In the genomic region with DNA sequence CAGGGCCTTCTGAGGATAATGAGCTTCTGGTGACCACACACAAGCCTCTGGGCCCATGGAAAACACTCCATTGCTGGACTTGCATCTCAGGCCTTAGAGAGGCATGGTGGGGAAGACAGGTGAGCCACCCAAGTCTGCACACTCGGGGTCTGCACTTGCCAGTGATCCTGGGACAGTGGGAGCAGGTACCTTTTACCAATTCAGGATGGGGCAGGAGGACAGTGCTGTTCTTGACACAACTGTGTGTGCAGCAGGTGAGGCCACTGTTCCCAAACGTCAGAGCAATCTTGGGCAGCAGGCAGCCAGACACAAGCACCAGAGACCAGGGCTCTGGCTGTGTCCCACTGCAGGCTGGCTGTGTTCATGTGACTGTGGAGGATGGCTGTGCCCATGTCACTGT, we compare ENCODE assay signal across 21 cellular contexts.
DNase-seq lines count a peak whose midpoint lies in the region; ATAC-seq, FAIRE-seq and TF ChIP-seq lines count a peak whose summit lies in the region.
"Had no signal": no experiment of that assay in that cellular context is flagged by ENCODE, and none has a peak within 500 bp of the region (broad histone marks: within the 10 kb centered on the region; RNA-seq: fewer than 3 reads in every experiment).

No MANE protein-coding gene starts in this region.

- H3K4me1 ChIP-seq in pancreas, result no peaks in the 10 kb centered on the region
- H3K4me1 ChIP-seq in aorta (ENCODE audit: control insufficient read depth in 1 of 2, insufficient read depth in 2 of 2, low read length in 2 of 2), result no peaks in the 10 kb centered on the region

- FAIRE-seq in pancreas (lab: Jason Lieb, UNC), result no peak
- FAIRE-seq: GM12891, GM18507, H1 had no signal

- TF ChIP-seq CTCF in pancreas (IDR thresholded peaks at IDR 0.05), result no peak

- H3K9me3 ChIP-seq in pancreas, result no peaks in the 10 kb centered on the region
- H3K9me3 ChIP-seq in aorta (ENCODE audit: control insufficient read depth, low read length), result no peaks in the 10 kb centered on the region

- ATAC-seq in Right ventricle myocardium superior (ENCODE audit: poor library complexity) (no peak), pancreas (no peak), aorta (ENCODE audit: low FRiP score) (no peak)
- ATAC-seq: PC-3 had no signal

- H3K4me3 ChIP-seq in pancreas, result no peak overlapping the region
- H3K4me3 ChIP-seq in aorta (ENCODE audit: low read length in 2 of 2), result no peak overlapping the region

- WGBS in pancreas, 2 donors, result 58 to 63% methylated on average over 2 of the region's 2 CpGs
- WGBS in aorta, 2 donors, result 73 to 82% methylated on average over 2 of the region's 2 CpGs

- H3K27ac ChIP-seq in pancreas (no peak overlapping the region), aorta (ENCODE audit: low read depth in 1 of 2, low read length in 2 of 2) (no peak overlapping the region)
- H3K27ac ChIP-seq: C4-2B, KMS-11 had no signal

- H3K36me3 ChIP-seq in pancreas, result no peaks in the 10 kb centered on the region
- no peaks in the 10 kb centered on the region for H3K36me3 ChIP-seq in aorta (ENCODE audit: control insufficient read depth in 1 of 2, insufficient read depth in 2 of 2, low read length in 1 of 2)

- DNase-seq in cardiac septum (ENCODE audit: low spot score) (peak; percentile 71), Right ventricle myocardium superior (no peak), islet precursor cell (peak; percentile 30), pancreas (peak in 4 of 6 donors; percentile 2 to 27 (median 14)), aorta (peak; percentile 24 to 34), EL (no peak)
- no peak for DNase-seq in activated CD4-positive, alpha-beta T cell treated with anti-CD3 and anti-CD28 coated beads, Interleukin-2, amount 50 U/mL, for 48 hours
- DNase-seq: DMS 273 treated with DMSO at 0.1 percent for 48 hours, GF-D8, NCI-H1048, NCI-H1436 treated with DMSO at 0.1 percent for 48 hours, NCI-H2029 treated with DMSO at 0.1 percent for 48 hours, NCI-H2171 treated with DMSO at 0.1 percent for 48 hours, NCI-H510A treated with DMSO at 0.1 percent for 48 hours, NCI-H82, PC-3 had no signal

- H3K27me3 ChIP-seq in pancreas (no peaks in the 10 kb centered on the region), aorta (ENCODE audit: control insufficient read depth in 1 of 2, insufficient read depth in 2 of 2, low read length in 1 of 2) (no peaks in the 10 kb centered on the region)

- intact Hi-C loops in cardiac septum (cut with DNase I), result no loop called here
- intact Hi-C loops in Right ventricle myocardium superior (cut with DNase I), result no loop called here
- intact Hi-C loops in pancreas (cut with DNase I), result no loop called here
- intact Hi-C loops in aorta (cut with DNase I), result no loop called here

Comparison
In these comparisons a context has a peak if more than half of its experiments do, and no peak if none do; other contexts are left out.
1. DNase-seq: peak in cardiac septum (single experiment), islet precursor cell (single experiment), pancreas (4 of 6) and aorta (2 of 2); none in Right ventricle myocardium superior (single experiment), EL (single experiment) and activated CD4-positive, alpha-beta T cell treated with anti-CD3 and anti-CD28 coated beads, Interleukin-2, amount 50 U/mL, for 48 hours (0 of 2).